In the genomic region with DNA sequence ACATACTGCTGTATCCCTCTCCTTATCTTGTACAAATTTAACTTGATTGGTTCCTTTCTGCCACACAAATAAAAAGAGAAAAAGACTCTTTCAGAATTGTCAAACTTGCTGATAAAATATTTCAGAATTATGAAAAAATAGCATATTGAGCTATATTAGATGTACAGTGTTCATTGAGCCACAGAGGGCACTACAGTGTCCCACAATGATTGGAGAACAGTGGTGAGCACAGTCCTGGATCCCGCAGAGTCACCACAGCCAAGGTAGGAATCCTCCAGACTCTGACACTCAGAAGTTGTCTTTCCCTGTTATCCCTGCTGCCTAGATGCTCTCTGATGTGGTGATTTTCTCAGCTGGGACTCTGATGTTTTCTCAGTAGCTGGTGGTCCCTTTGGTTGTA, we compare ENCODE assay signal across 1 cellular context.
TF ChIP-seq lines count a peak whose summit lies in the region.

No MANE protein-coding gene starts in this region.

TF ChIP-seq in HCT116, 20 proteins besides CTCF, POLR2A, EP300 and RAD21 (continued from another document):
- TF ChIP-seq, protein P1, sequence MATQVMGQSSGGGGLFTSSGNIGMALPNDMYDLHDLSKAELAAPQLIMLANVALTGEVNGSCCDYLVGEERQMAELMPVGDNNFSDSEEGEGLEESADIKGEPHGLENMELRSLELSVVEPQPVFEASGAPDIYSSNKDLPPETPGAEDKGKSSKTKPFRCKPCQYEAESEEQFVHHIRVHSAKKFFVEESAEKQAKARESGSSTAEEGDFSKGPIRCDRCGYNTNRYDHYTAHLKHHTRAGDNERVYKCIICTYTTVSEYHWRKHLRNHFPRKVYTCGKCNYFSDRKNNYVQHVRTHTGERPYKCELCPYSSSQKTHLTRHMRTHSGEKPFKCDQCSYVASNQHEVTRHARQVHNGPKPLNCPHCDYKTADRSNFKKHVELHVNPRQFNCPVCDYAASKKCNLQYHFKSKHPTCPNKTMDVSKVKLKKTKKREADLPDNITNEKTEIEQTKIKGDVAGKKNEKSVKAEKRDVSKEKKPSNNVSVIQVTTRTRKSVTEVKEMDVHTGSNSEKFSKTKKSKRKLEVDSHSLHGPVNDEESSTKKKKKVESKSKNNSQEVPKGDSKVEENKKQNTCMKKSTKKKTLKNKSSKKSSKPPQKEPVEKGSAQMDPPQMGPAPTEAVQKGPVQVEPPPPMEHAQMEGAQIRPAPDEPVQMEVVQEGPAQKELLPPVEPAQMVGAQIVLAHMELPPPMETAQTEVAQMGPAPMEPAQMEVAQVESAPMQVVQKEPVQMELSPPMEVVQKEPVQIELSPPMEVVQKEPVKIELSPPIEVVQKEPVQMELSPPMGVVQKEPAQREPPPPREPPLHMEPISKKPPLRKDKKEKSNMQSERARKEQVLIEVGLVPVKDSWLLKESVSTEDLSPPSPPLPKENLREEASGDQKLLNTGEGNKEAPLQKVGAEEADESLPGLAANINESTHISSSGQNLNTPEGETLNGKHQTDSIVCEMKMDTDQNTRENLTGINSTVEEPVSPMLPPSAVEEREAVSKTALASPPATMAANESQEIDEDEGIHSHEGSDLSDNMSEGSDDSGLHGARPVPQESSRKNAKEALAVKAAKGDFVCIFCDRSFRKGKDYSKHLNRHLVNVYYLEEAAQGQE (IDR thresholded peaks at IDR 0.05; ENCODE audit: low read depth) = no peak
- TF ChIP-seq ELF1 (IDR thresholded peaks at IDR 0.05; ENCODE audit: borderline replicate concordance, low read depth) (no peak), POLR2AphosphoS5 (IDR thresholded peaks at IDR 0.05; ENCODE audit: low read depth, low read length) (no peak), EZH2 (IDR thresholded peaks at IDR 0.05) (no peak), TCF7L2 (IDR thresholded peaks at IDR 0.05; ENCODE audit: borderline replicate concordance, extremely low read depth, insufficient read depth, insufficient read length) (no peak), CBX3 (IDR thresholded peaks at IDR 0.05; ENCODE audit: low read depth) (no peak), EZH2phosphoT487 (IDR thresholded peaks at IDR 0.05; ENCODE audit: borderline replicate concordance) (no peak), MAX (IDR thresholded peaks at IDR 0.05) (no peak), JUND (IDR thresholded peaks at IDR 0.05) (no peak), ZBTB33 (IDR thresholded peaks at IDR 0.05; ENCODE audit: extremely low read depth, insufficient replicate concordance, low read length) (no peak), YY1 (IDR thresholded peaks at IDR 0.05; ENCODE audit: extremely low read depth, insufficient replicate concordance, low read depth, low read length) (no peak), EGR1 (IDR thresholded peaks at IDR 0.05; ENCODE audit: low read depth) (no peak), FOSL1 (IDR thresholded peaks at IDR 0.05; ENCODE audit: low read depth) (no peak), SRF (IDR thresholded peaks at IDR 0.05; ENCODE audit: low read depth) (no peak), ZNF274 (IDR thresholded peaks at IDR 0.05; ENCODE audit: low read depth, low read length) (no peak), SIN3A (IDR thresholded peaks at IDR 0.05; ENCODE audit: low read depth) (no peak)
- TF ChIP-seq, protein P2, sequence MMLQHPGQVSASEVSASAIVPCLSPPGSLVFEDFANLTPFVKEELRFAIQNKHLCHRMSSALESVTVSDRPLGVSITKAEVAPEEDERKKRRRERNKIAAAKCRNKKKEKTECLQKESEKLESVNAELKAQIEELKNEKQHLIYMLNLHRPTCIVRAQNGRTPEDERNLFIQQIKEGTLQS (IDR thresholded peaks at IDR 0.05) = no peak
